ENCODE assay signal across 1 cellular context in the genomic region with DNA sequence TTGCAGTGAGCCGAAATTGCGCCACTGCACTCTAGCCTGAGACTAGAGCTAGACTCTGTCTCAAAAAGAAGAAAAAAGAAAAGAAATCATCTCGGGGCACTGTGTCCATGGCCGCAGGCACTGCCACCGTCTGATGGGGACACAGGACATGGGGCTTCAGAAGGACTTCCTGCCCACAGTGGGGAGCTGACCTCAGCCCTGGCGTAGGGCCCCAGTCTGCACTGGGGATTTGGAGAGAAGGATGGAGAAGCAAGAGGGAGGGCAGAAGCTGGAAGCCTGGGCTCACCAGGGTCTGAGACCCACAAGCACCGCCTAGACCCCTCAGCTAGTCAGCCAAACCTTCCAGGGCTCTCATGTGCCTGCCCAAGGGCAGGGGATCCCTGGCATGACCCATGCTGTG.
TF ChIP-seq lines count a peak whose summit lies in the region.

No MANE protein-coding gene starts in this region.

TF ChIP-seq in IMR-90, 13 proteins besides CTCF, POLR2A, EP300 and RAD21:
- no peak for TF ChIP-seq BHLHE40 (IDR thresholded peaks at IDR 0.05; ENCODE audit: low read depth, low read length)
- TF ChIP-seq, protein P1, sequence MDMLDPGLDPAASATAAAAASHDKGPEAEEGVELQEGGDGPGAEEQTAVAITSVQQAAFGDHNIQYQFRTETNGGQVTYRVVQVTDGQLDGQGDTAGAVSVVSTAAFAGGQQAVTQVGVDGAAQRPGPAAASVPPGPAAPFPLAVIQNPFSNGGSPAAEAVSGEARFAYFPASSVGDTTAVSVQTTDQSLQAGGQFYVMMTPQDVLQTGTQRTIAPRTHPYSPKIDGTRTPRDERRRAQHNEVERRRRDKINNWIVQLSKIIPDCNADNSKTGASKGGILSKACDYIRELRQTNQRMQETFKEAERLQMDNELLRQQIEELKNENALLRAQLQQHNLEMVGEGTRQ (IDR thresholded peaks at IDR 0.05; ENCODE audit: low read depth, low read length), result no peak
TF ChIP-seq in IMR-90: peak in this region for 0.
